12 cellular contexts compared by ENCODE assay signal in the genomic region with DNA sequence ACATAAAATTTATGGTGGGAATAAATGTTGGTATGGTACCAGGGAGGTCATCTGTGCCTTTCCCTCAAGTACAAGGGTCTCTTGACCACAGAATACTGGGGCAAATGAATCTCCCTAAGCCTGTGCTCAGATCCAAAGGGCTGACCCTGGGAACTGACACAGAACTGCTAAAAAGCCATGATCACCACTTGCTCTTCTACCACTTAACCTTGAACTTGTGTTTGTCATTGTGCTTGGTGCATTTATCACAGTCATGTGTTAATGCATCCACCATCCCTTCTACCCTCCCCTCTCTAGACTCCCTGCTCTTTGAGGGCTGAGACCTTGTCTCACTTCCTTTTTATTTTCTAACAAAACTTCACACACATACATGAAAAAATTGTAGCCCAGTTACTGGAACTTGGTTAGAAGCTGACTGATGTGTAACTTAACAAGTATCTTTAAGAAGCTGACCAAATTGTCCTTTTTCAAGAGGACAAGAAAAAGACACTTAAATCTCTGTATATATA.
"Had no signal": no experiment of that assay in that cellular context is flagged by ENCODE, and none has a peak within 500 bp of the region (broad histone marks: within the 10 kb centered on the region; RNA-seq: fewer than 3 reads in every experiment).

No MANE protein-coding gene starts in this region.

- H3K27ac ChIP-seq: colonic mucosa, gastrocnemius medialis, heart right ventricle, VCaP had no signal

- DNase-seq: activated CD4-positive, alpha-beta memory T cell treated with anti-CD3 and anti-CD28 coated beads, Interleukin-2, amount 10 ng/mL, durations not matched to agents 7 days and 5 days; activated gamma-delta T cell; activated T-cell treated with anti-CD3 and anti-CD28 coated beads, Interleukin-2, amount 50 U/mL, for 48 hours; colonic mucosa; effector memory CD4-positive, alpha-beta T cell; gastrocnemius medialis; heart right ventricle; stimulated activated CD4-positive, alpha-beta T cell treated with anti-CD3 and anti-CD28 coated beads, Interleukin-4, amount 100 ng/mL, for 1 hour; stimulated activated CD8-positive, alpha-beta memory T cell treated with anti-CD3 and anti-CD28 coated beads, Interleukin-4, amount 100 ng/mL, for 48 hours; stimulated activated naive CD8-positive, alpha-beta T cell treated with anti-CD3 and anti-CD28 coated beads, Interleukin-15, amount 100 ng/mL, for 72 hours; T1000 had no signal
